ENCODE assay signal across 9 cellular contexts in genomic region chr19:47445937-47446402, GRCh38. TPM values are rescaled to one million over a fixed set of nuclear protein-coding genes. Genes with fewer than 3 reads are reported as not detected.
DNase-seq lines count a peak whose midpoint lies in the region; ATAC-seq, FAIRE-seq and TF ChIP-seq lines count a peak whose summit lies in the region.
"Had no signal": no experiment of that assay in that cellular context is flagged by ENCODE, and none has a peak within 500 bp of the region (broad histone marks: within the 10 kb centered on the region; RNA-seq: fewer than 3 reads in every experiment).

No MANE protein-coding gene starts in this region.

- ATAC-seq in GM21381 (IDR thresholded peaks at IDR 0.05; ENCODE audit: unreplicated experiment) (no peak), HG03439 (IDR thresholded peaks at IDR 0.05; ENCODE audit: unreplicated experiment) (no peak)

- no peak for TF ChIP-seq EP300 in H1 (IDR thresholded peaks at IDR 0.05; ENCODE audit: borderline replicate concordance in 1 of 2, low read depth in 2 of 2, low read length in 2 of 2)

- 27% methylated on average over 8 of the region's 22 CpGs; no CpG with 5 or more reads in 1 of the 2 experiments for WGBS in H1 (ENCODE audit: extremely low coverage in 1 of 2, insufficient coverage in 1 of 2, insufficient read length in 1 of 2, insufficient replicate concordance in 2 of 2, low coverage in 1 of 2, low lambda C conversion rate in 2 of 2, missing lambda C conversion rate in 1 of 2), 2 experiments
- 3% methylated on average over 21 of the region's 22 CpGs for WGBS in prostate gland

- no peak overlapping the region for H3K14ac ChIP-seq in H1 (ENCODE audit: insufficient read length)

- H3K4me3 ChIP-seq in H1 (ENCODE audit: extremely low read depth in 1 of 4, insufficient read depth in 2 of 4, low read depth in 3 of 4, low read length in 4 of 4) (peak overlapping the region in 1 of 4 experiments; percentile 47; a peak in 2 of 8 replicates), prostate gland (no peak overlapping the region)

- no peak overlapping the region for H4K8ac ChIP-seq in H1 (ENCODE audit: extremely low read depth, insufficient read depth, low read length)

- intact Hi-C loops in prostate gland (cut with DNase I) = no loop called here

- no peak overlapping the region for H3K9ac ChIP-seq in H1 (replicated peaks in 1 of 4; ENCODE audit: extremely low read depth in 1 of 4, low read depth in 3 of 4, low read length in 3 of 4)

- no peak for FAIRE-seq in H1 (lab: Jason Lieb, UNC)
- FAIRE-seq: frontal cortex had no signal

- no peak overlapping the region for H2BK15ac ChIP-seq in H1 (ENCODE audit: low read length)

- peak overlapping the region; percentile 60 to 79 for H3K4me2 ChIP-seq in H1 (ENCODE audit: insufficient read depth in 1 of 2, low read depth in 2 of 2, low read length in 2 of 2)

- no peak overlapping the region for H2AK5ac ChIP-seq in H1 (ENCODE audit: low read depth, low read length)

- peaks cover 2 to 19% of the 10 kb centered on the region in 2 experiments for H4K20me1 ChIP-seq in H1 (replicated peaks in 1 of 2; ENCODE audit: control insufficient read depth in 1 of 2, insufficient read depth in 2 of 2, low read length in 2 of 2)

- H4K91ac ChIP-seq in H1 (replicated peaks; ENCODE audit: insufficient read length, low read length) = no peak overlapping the region

- no peak overlapping the region for H3K56ac ChIP-seq in H1 (replicated peaks; ENCODE audit: insufficient read length, low read depth, low read length)

- peak overlapping the region; percentile 24; the same call in 1 of the 2 replicates for H3K18ac ChIP-seq in H1 (ENCODE audit: extremely low read depth, low read length)

- POLR2A ChIA-PET in H1 (lab: Charles Lee; ENCODE audit: partially characterized antibody) = interaction anchor here (0.6 to 3.8 kb wide), 8 partner anchors 8 to 1417 kb away, joined by 3 to 29 read pairs (median 3); partner anchors contain the start of genes KPTN and SLC8A2

- no peak overlapping the region for H3K27ac ChIP-seq in H1 (ENCODE audit: low read depth, low read length)
- no peak overlapping the region for H3K27ac ChIP-seq in prostate gland

- DNase-seq in DMS153 treated with DMSO at 0.1 percent for 48 hours (lab: John Stamatoyannopoulos, UW; ENCODE audit: unreplicated experiment) (peak; percentile 48), NCI-H1694 treated with DMSO at 0.1 percent for 48 hours (lab: John Stamatoyannopoulos, UW) (peak; percentile 47), H1 (ENCODE audit: low read depth in 1 of 2, low spot score in 2 of 2) (peak in 1 of 2 experiments; percentile 65), prostate gland (ENCODE audit: low spot score) (peak; percentile 44), SKM-1 treated with dmso at 0.1 percent for 144 hours (lab: John Stamatoyannopoulos, UW; ENCODE audit: unreplicated experiment) (no peak)
- DNase-seq in activated CD4-positive, alpha-beta T cell treated with anti-CD3 and anti-CD28 coated beads for 48 hours = peak; percentile 52

- H3K79me2 ChIP-seq in H1 (ENCODE audit: control insufficient read depth in 1 of 2, insufficient read depth in 2 of 2, low read length in 2 of 2) = no peaks in the 10 kb centered on the region

- H2BK5ac ChIP-seq in H1 (ENCODE audit: low read depth, low read length) = no peak overlapping the region

- H3K27me3 ChIP-seq in H1 (replicated peaks in 1 of 4; ENCODE audit: control insufficient read depth in 3 of 4, extremely low read depth in 1 of 4, insufficient read depth in 3 of 4, low read length in 3 of 4) (peaks cover 0 to 9% (median 9%) of the 10 kb centered on the region in 4 experiments; a peak in 5 of 7 replicates), prostate gland (replicated peaks; ENCODE audit: insufficient read depth) (no peaks in the 10 kb centered on the region)

- H3K4me1 ChIP-seq in H1 (replicated peaks in 1 of 4; ENCODE audit: control insufficient read depth in 3 of 4, insufficient read depth in 4 of 4, low read length in 3 of 4) (peaks cover 7 to 18% (median 11%) of the 10 kb centered on the region in 4 experiments), prostate gland (replicated peaks) (no peaks in the 10 kb centered on the region)

- CTCF ChIA-PET in H1 (lab: Charles Lee; ENCODE audit: partially characterized antibody) = interaction anchor here (0.9 to 24.5 kb wide), 8 partner anchors 9 to 262 kb away, joined by 3 to 436 read pairs (median 6); partner anchors contain the start of genes EHD2, KPTN and NAPA

- no peak overlapping the region for H3K4ac ChIP-seq in H1 (replicated peaks; ENCODE audit: insufficient read length, low read depth, low read length)

- TF ChIP-seq POLR2A in H1 (IDR thresholded peaks at IDR 0.05; ENCODE audit: control extremely low read depth in 1 of 2, low read depth in 2 of 2, low read length in 2 of 2) (no peak), prostate gland (IDR thresholded peaks at IDR 0.05) (no peak)

- TF ChIP-seq CTCF in H1 (IDR thresholded peaks at IDR 0.05; ENCODE audit: control extremely low read depth in 1 of 3, insufficient read depth in 1 of 3, low read depth in 1 of 3, low read length in 3 of 3) (no peak), prostate gland (IDR thresholded peaks at IDR 0.05) (no peak)

- peaks cover 18% of the 10 kb centered on the region; the same call in 1 of the 2 replicates for H3K23me2 ChIP-seq in H1 (ENCODE audit: low read depth, low read length)

- no peak overlapping the region; the same call in 1 of the 2 replicates for H2BK12ac ChIP-seq in H1 (ENCODE audit: low read depth, low read length)

- H3K36me3 ChIP-seq in H1 (ENCODE audit: control insufficient read depth in 2 of 4, insufficient read depth in 4 of 4, low read length in 3 of 4) = no peaks in the 10 kb centered on the region
- H3K36me3 ChIP-seq in prostate gland = no peaks in the 10 kb centered on the region

- H3K9me3 ChIP-seq in H1 (ENCODE audit: insufficient read depth in 2 of 2, low read depth in 1 of 2, low read length in 1 of 2) (no peaks in the 10 kb centered on the region), prostate gland (no peaks in the 10 kb centered on the region)

- H2BK20ac ChIP-seq in H1 (ENCODE audit: low read length) = no peak overlapping the region

- H2BK120ac ChIP-seq in H1 (replicated peaks; ENCODE audit: low read depth, low read length) = peak overlapping the region; percentile 33

- no peak for TF ChIP-seq RAD21 in H1 (IDR thresholded peaks at IDR 0.05 in 1 of 2, conservative IDR thresholded peaks at IDR 0.05 in 1 of 2; ENCODE audit: low read depth in 2 of 2, low read length in 2 of 2)

- no peak overlapping the region for H2AFZ ChIP-seq in H1 (ENCODE audit: low read length)

- no peaks in the 10 kb centered on the region; the same call in 1 of the 2 replicates for H3K79me1 ChIP-seq in H1 (ENCODE audit: low read depth, low read length)

- no peak overlapping the region for H3K23ac ChIP-seq in H1 (ENCODE audit: insufficient read length)

- H4K5ac ChIP-seq in H1 (ENCODE audit: insufficient read length, low read depth, low read length) = no peak overlapping the region

TF ChIP-seq in H1, 55 proteins besides CTCF, POLR2A, EP300 and RAD21:
- no peak for TF ChIP-seq BCL11A (IDR thresholded peaks at IDR 0.05; ENCODE audit: low read depth in 2 of 2, low read length in 2 of 2)
- TF ChIP-seq HDAC2 (IDR thresholded peaks at IDR 0.05; ENCODE audit: borderline replicate concordance in 1 of 2, low read depth in 2 of 2, low read length in 2 of 2) = 0 out of 4 replicates have a peak, but pooled peaks of 1 of the 2 experiments have one; percentile 13
- TF ChIP-seq EGR1 (IDR thresholded peaks at IDR 0.05; ENCODE audit: borderline replicate concordance, low read depth, low read length) = peak; percentile 99
- TF ChIP-seq KDM1A (IDR thresholded peaks at IDR 0.05; ENCODE audit: borderline replicate concordance, low read length) = 0 out of 2 replicates have a peak, but pooled peaks have one; percentile 5

RNA-seq across cellular contexts. Expression of gene SLC8A2, which starts 25.7 kb away (rescaled TPM):
- 7.3 and 8.3 TPM in 2 replicates for total RNA-seq in H1 (2021; fragmentation: NEBNext Ultra II Directional; extraction: Animal tissue kit (Norgen Biotek cat#: 25700))
- polyA plus RNA-seq in H1 (2011; rRNA removed) = 12.4 and 15.7 TPM in 2 replicates
- polyA plus RNA-seq in H1 (2011; cell fraction: cytosol; rRNA removed) = 9.3 TPM
- 16.6 TPM for polyA plus RNA-seq in H1 (2011; cell fraction: nucleus; rRNA removed)
- 7.1 to 14.9 TPM (median 11.4 TPM) in 4 replicates for polyA plus RNA-seq in H1 (2012, experiment 1 of 2)
- 6.9 TPM for polyA plus RNA-seq in H1 (2012, experiment 2 of 2)
- 6.6 TPM for polyA plus RNA-seq in H1 (2013, experiment 1 of 2)
- 6.1 TPM for polyA plus RNA-seq in H1 (2013, experiment 2 of 2)
- polyA minus RNA-seq in H1 (2011; rRNA and poly(A)+ RNA removed) = 27.9 and 30.5 TPM in 2 replicates
- 12.6 TPM for polyA minus RNA-seq in H1 (2011; cell fraction: cytosol; rRNA and poly(A)+ RNA removed)
- polyA minus RNA-seq in H1 (2011; cell fraction: nucleus; rRNA and poly(A)+ RNA removed) = 9.7 TPM
- total RNA-seq in prostate gland = 1 to 10 TPM; 1.3 to 7.7 TPM

RNA-seq across cellular contexts. Expression of gene MEIS3, which starts 26.6 kb away (rescaled TPM):
- total RNA-seq in H1 (2021; fragmentation: NEBNext Ultra II Directional; extraction: Animal tissue kit (Norgen Biotek cat#: 25700)) = 27.4 and 28.2 TPM in 2 replicates
- 24.5 and 34.0 TPM in 2 replicates for polyA plus RNA-seq in H1 (2011; rRNA removed)
- 25.2 TPM for polyA plus RNA-seq in H1 (2011; cell fraction: cytosol; rRNA removed)
- 40.6 TPM for polyA plus RNA-seq in H1 (2011; cell fraction: nucleus; rRNA removed)
- polyA plus RNA-seq in H1 (2012, experiment 1 of 2) = 21.5 to 39.7 TPM (median 35.7 TPM) in 4 replicates
- polyA plus RNA-seq in H1 (2012, experiment 2 of 2) = 30.6 TPM
- polyA plus RNA-seq in H1 (2013, experiment 1 of 2) = 36.7 TPM
- polyA plus RNA-seq in H1 (2013, experiment 2 of 2) = 36.5 TPM
- 11.1 TPM in 2 replicates for polyA minus RNA-seq in H1 (2011; rRNA and poly(A)+ RNA removed)
- polyA minus RNA-seq in H1 (2011; cell fraction: cytosol; rRNA and poly(A)+ RNA removed) = 12.3 TPM
- polyA minus RNA-seq in H1 (2011; cell fraction: nucleus; rRNA and poly(A)+ RNA removed) = 11.0 TPM
- 10 to 100 TPM; 16.2 to 41.6 TPM for total RNA-seq in prostate gland

RNA-seq across cellular contexts. Expression of gene KPTN, which starts 38.0 kb away (rescaled TPM):
- total RNA-seq in H1 (2021; fragmentation: NEBNext Ultra II Directional; extraction: Animal tissue kit (Norgen Biotek cat#: 25700)) = 23.6 and 28.0 TPM in 2 replicates
- polyA plus RNA-seq in H1 (2011; rRNA removed) = 31.3 and 45.2 TPM in 2 replicates
- polyA plus RNA-seq in H1 (2011; cell fraction: cytosol; rRNA removed) = 29.4 TPM
- 57.8 TPM for polyA plus RNA-seq in H1 (2011; cell fraction: nucleus; rRNA removed)
- polyA plus RNA-seq in H1 (2012, experiment 1 of 2) = 22.6 to 33.3 TPM (median 31.1 TPM) in 4 replicates
- 27.0 TPM for polyA plus RNA-seq in H1 (2012, experiment 2 of 2)
- 24.6 TPM for polyA plus RNA-seq in H1 (2013, experiment 1 of 2)
- 23.7 TPM for polyA plus RNA-seq in H1 (2013, experiment 2 of 2)
- 14.6 and 16.5 TPM in 2 replicates for polyA minus RNA-seq in H1 (2011; rRNA and poly(A)+ RNA removed)
- polyA minus RNA-seq in H1 (2011; cell fraction: cytosol; rRNA and poly(A)+ RNA removed) = 6.9 TPM
- polyA minus RNA-seq in H1 (2011; cell fraction: nucleus; rRNA and poly(A)+ RNA removed) = 9.3 TPM
- total RNA-seq in prostate gland = 1 to 10 TPM; 8.8 to 9.0 TPM
